In the genomic region with DNA sequence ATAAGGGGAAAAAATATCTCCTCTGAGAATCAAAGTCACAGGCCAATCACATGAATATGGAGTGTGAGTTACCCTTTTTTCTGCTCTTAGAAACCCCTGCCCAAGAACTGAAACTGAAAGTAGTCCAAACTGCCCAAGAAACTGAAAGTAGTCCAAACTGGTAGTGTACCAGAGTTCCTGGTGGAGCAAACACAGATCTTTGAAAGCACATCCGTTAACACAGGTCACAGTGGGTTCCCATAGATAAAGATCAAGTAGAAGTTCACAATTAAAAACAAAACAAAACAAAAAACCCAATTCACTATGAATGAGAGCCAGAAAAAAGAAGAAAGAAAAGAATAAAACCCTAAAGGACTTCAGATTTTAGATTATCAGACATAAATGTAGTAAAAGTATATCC, we compare ENCODE assay signal across 8 cellular contexts.
DNase-seq lines count a peak whose midpoint lies in the region; ATAC-seq and TF ChIP-seq lines count a peak whose summit lies in the region.

No MANE protein-coding gene starts in this region.

- 44 to 66% (median 49%) methylated on average over 1 of the region's 1 CpG for WGBS in psoas muscle, 3 donors

- H3K9me3 Mint-ChIP-seq in activated CD4-positive, alpha-beta T cell treated with anti-CD3 and anti-CD28 coated beads, Interleukin-2, amount 10 ng/mL, durations not matched to agents 24 days and 14 days, result peaks cover 3% of the 10 kb centered on the region

- H3K36me3 Mint-ChIP-seq in activated CD4-positive, alpha-beta T cell treated with anti-CD3 and anti-CD28 coated beads, Interleukin-2, amount 10 ng/mL, durations not matched to agents 24 days and 14 days (ENCODE audit: low read depth), result peaks cover 2% of the 10 kb centered on the region

- intact Hi-C loops in activated CD4-positive, alpha-beta T cell treated with anti-CD3 and anti-CD28 coated beads, Interleukin-2, amount 10 ng/mL, durations not matched to agents 24 days and 14 days (cut with micrococcal nuclease), result loop anchor here (5.0 kb wide), 1 partner anchor 86 kb away; no protein-coding TSS in a partner anchor
- intact Hi-C loops in psoas muscle (cut with DNase I), result no loop called here

- no peaks in the 10 kb centered on the region for H3K4me1 ChIP-seq in psoas muscle

- no peaks in the 10 kb centered on the region for H3K27me3 ChIP-seq in psoas muscle (ENCODE audit: insufficient read depth in 3 of 3, low read length in 2 of 3)

- no peak for ATAC-seq in psoas muscle

- H3K4me1 Mint-ChIP-seq in activated CD4-positive, alpha-beta T cell treated with anti-CD3 and anti-CD28 coated beads, Interleukin-2, amount 10 ng/mL, durations not matched to agents 24 days and 14 days, result peaks cover 16% of the 10 kb centered on the region

- no peak overlapping the region for H3K4me3 ChIP-seq in psoas muscle

- no peak for TF ChIP-seq CTCF in psoas muscle (IDR thresholded peaks at IDR 0.05)

- no peaks in the 10 kb centered on the region for H3K36me3 ChIP-seq in psoas muscle (ENCODE audit: insufficient read depth in 1 of 2, low read depth in 1 of 2)

- peak; percentile 84 for DNase-seq in activated CD4-positive, alpha-beta T cell treated with anti-CD3 and anti-CD28 coated beads, Interleukin-2, amount 10 ng/mL, durations not matched to agents 24 days and 14 days
- DNase-seq in activated CD4-positive, alpha-beta T cell treated with anti-CD3 and anti-CD28 coated beads, Interleukin-2, amount 50 U/mL, for 4 hours, result no peak
- DNase-seq in H4 (ENCODE audit: low spot score) (peak; percentile 83), NAMALWA (ENCODE audit: low spot score) (peak; percentile 67), dermis blood vessel endothelial cell (peak; percentile 68), non-pigmented ciliary epithelial cell (ENCODE audit: low read depth) (peak; percentile 37), psoas muscle (no peak), middle frontal gyrus (ENCODE audit: extremely low spot score, low spot score) (no peak)

- no peak overlapping the region for H3K27ac ChIP-seq in psoas muscle

- peak overlapping the region; percentile 52 for H3K4me3 Mint-ChIP-seq in activated CD4-positive, alpha-beta T cell treated with anti-CD3 and anti-CD28 coated beads, Interleukin-2, amount 10 ng/mL, durations not matched to agents 24 days and 14 days

- H3K27ac Mint-ChIP-seq in activated CD4-positive, alpha-beta T cell treated with anti-CD3 and anti-CD28 coated beads, Interleukin-2, amount 10 ng/mL, durations not matched to agents 24 days and 14 days, result peak overlapping the region; percentile 72

- H3K9me3 ChIP-seq in psoas muscle, result no peaks in the 10 kb centered on the region

- peaks cover 1% of the 10 kb centered on the region for H3K27me3 Mint-ChIP-seq in activated CD4-positive, alpha-beta T cell treated with anti-CD3 and anti-CD28 coated beads, Interleukin-2, amount 10 ng/mL, durations not matched to agents 24 days and 14 days

Comparison
In these comparisons a context has a peak if more than half of its experiments do, and no peak if none do; other contexts are left out.
1. DNase-seq: peak in activated CD4-positive, alpha-beta T cell treated with anti-CD3 and anti-CD28 coated beads, Interleukin-2, amount 10 ng/mL, durations not matched to agents 24 days and 14 days (single experiment), H4 (single experiment), NAMALWA (single experiment), dermis blood vessel endothelial cell (single experiment) and non-pigmented ciliary epithelial cell (single experiment); none in activated CD4-positive, alpha-beta T cell treated with anti-CD3 and anti-CD28 coated beads, Interleukin-2, amount 50 U/mL, for 4 hours (0 of 2), psoas muscle (0 of 2) and middle frontal gyrus (single experiment).